1 cellular context compared by ENCODE assay signal in genomic region chr10:12448729-12449391, GRCh38.
TF ChIP-seq lines count a peak whose summit lies in the region.

No MANE protein-coding gene starts in this region.

TF ChIP-seq in HEK293, 187 proteins besides CTCF, POLR2A, EP300 and RAD21 (continued from another document):
- TF ChIP-seq ZNF274 (IDR thresholded peaks at IDR 0.05; ENCODE audit: low read length) (no peak), ZNF274 (tag by site-specific recombination; IDR thresholded peaks at IDR 0.05; ENCODE audit: borderline replicate concordance) (no peak), ZNF580 (tag by site-specific recombination; IDR thresholded peaks at IDR 0.05) (peak; percentile 74), ZNF777 (tag by site-specific recombination; IDR thresholded peaks at IDR 0.05; ENCODE audit: borderline replicate concordance) (no peak), KLF8 (tag by site-specific recombination; IDR thresholded peaks at IDR 0.05) (peak; percentile 94), KLF9 (tag by site-specific recombination; IDR thresholded peaks at IDR 0.05; ENCODE audit: low read depth) (peak; percentile 43), KLF10 (tag by site-specific recombination; IDR thresholded peaks at IDR 0.05) (peak; percentile 91), INSM2 (tag by site-specific recombination; IDR thresholded peaks at IDR 0.05) (peak; percentile 93), PRDM1 (tag by site-specific recombination; IDR thresholded peaks at IDR 0.05) (no peak; the same call in 1 of the 2 replicates), ZSCAN23 (tag by site-specific recombination; IDR thresholded peaks at IDR 0.05) (peak; percentile 96), ZIC2 (tag by site-specific recombination; IDR thresholded peaks at IDR 0.05) (no peak), ZNF548 (tag by site-specific recombination; IDR thresholded peaks at IDR 0.05) (no peak), ZNF626 (tag by site-specific recombination; IDR thresholded peaks at IDR 0.05) (no peak), EGR2 (tag by site-specific recombination; IDR thresholded peaks at IDR 0.05; ENCODE audit: low read depth) (no peak), ZNF223 (tag by site-specific recombination; IDR thresholded peaks at IDR 0.05) (no peak), ZBTB26 (tag by site-specific recombination; optimal IDR thresholded peaks at IDR 0.05) (no peak), ZNF362 (tag by site-specific recombination; IDR thresholded peaks at IDR 0.05) (peak; percentile 58; the same call in 1 of the 2 replicates), ZNF155 (tag by site-specific recombination; IDR thresholded peaks at IDR 0.05) (no peak), OVOL3 (tag by site-specific recombination; IDR thresholded peaks at IDR 0.05) (peak; percentile 64; the same call in 1 of the 2 replicates), SP3 (tag by site-specific recombination; IDR thresholded peaks at IDR 0.05) (peak; percentile 61), GLIS2 (tag by site-specific recombination; IDR thresholded peaks at IDR 0.05) (no peak), GLIS1 (tag by site-specific recombination; IDR thresholded peaks at IDR 0.05) (no peak), ZNF214 (tag by site-specific recombination; IDR thresholded peaks at IDR 0.05; ENCODE audit: borderline replicate concordance) (no peak), ZNF701 (tag by site-specific recombination; IDR thresholded peaks at IDR 0.05) (no peak), ZNF571 (tag by site-specific recombination; IDR thresholded peaks at IDR 0.05) (no peak), ZNF501 (tag by site-specific recombination; IDR thresholded peaks at IDR 0.05) (no peak), ZBTB1 (tag by site-specific recombination; IDR thresholded peaks at IDR 0.05) (peak; percentile 85; the same call in 1 of the 2 replicates), HOXC10 (CRISPR knock-in tag; IDR thresholded peaks at IDR 0.05) (no peak), ZNF146 (tag by site-specific recombination; IDR thresholded peaks at IDR 0.05) (no peak; the same call in 1 of the 2 replicates), PRDM6 (tag by site-specific recombination; IDR thresholded peaks at IDR 0.05) (peak; percentile 94), ZNF280C (tag by site-specific recombination; IDR thresholded peaks at IDR 0.05) (no peak), FEZF1 (tag by site-specific recombination; IDR thresholded peaks at IDR 0.05) (peak; percentile 67), ZBTB44 (tag by site-specific recombination; IDR thresholded peaks at IDR 0.05) (no peak), ZBTB48 (tag by site-specific recombination; IDR thresholded peaks at IDR 0.05) (0 out of 2 replicates have a peak, but pooled peaks have one; percentile 28), ZNF354C (tag by site-specific recombination; IDR thresholded peaks at IDR 0.05; ENCODE audit: borderline replicate concordance, low read depth) (no peak), ZNF510 (tag by site-specific recombination; IDR thresholded peaks at IDR 0.05; ENCODE audit: insufficient replicate concordance) (no peak), ZNF664 (tag by site-specific recombination; IDR thresholded peaks at IDR 0.05) (peak; percentile 78), ZNF529 (tag by site-specific recombination; IDR thresholded peaks at IDR 0.05; ENCODE audit: insufficient replicate concordance) (no peak), ZNF350 (tag by site-specific recombination; IDR thresholded peaks at IDR 0.05) (no peak), ZNF18 (tag by site-specific recombination; IDR thresholded peaks at IDR 0.05) (peak; percentile 77), ZNF48 (tag by site-specific recombination; IDR thresholded peaks at IDR 0.05) (no peak), OSR2 (tag by site-specific recombination; IDR thresholded peaks at IDR 0.05) (peak; percentile 74; the same call in 1 of the 2 replicates), ZNF23 (tag by site-specific recombination; IDR thresholded peaks at IDR 0.05; ENCODE audit: borderline replicate concordance) (no peak), GFI1B (tag by site-specific recombination; IDR thresholded peaks at IDR 0.05) (peak; percentile 98), ZNF791 (tag by site-specific recombination; IDR thresholded peaks at IDR 0.05) (no peak), ZNF184 (tag by site-specific recombination; IDR thresholded peaks at IDR 0.05) (peak; percentile 84), ZNF341 (tag by site-specific recombination; IDR thresholded peaks at IDR 0.05; ENCODE audit: low read depth) (no peak), ZNF404 (tag by site-specific recombination; IDR thresholded peaks at IDR 0.05) (no peak)
